Comparison of ENCODE assay signal across 10 cellular contexts in the genomic region with DNA sequence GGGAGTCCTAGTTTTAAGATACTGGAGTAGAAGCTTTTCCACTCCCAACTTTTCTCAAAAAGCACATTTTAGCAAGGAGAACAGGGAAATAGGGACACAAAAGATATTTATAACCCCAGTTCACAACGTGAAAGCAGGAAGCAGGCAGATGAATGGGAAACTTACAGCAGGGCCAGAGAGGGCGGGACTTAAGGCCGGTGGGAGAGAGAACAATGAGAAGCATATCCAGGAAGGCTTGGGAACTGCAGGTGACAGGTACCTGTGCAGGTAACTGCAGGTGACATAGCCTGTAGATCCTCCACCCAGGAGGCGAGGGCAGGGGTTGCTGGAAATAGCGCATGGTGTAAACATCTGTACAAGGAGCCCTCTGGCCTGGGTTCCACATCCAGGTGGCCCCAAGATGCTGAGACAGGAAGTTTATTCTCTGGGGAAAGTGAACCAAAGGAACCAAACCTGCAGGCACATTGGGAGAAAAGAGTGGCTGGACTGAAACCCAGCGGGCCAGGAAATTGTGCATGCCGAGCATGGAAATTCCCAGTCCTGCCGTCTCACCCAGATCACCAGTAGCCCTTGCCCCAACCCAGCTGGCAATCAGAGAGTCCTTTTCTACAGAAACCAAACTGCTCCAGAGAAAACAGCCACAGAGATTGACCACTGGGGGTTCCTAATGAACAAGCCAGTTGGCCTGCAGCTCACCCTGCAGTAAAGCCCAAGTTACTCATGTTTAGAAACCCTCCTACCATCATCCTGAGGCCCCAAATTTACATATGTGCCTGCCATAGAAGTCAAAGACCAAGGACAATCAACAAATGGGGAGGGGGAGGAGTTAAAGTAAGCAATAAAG. TPM values are rescaled to one million over a fixed set of nuclear protein-coding genes. Genes with fewer than 3 reads are reported as not detected.
DNase-seq lines count a peak whose midpoint lies in the region; ATAC-seq and TF ChIP-seq lines count a peak whose summit lies in the region.
"Had no signal": no experiment of that assay in that cellular context is flagged by ENCODE, and none has a peak within 500 bp of the region (broad histone marks: within the 10 kb centered on the region; RNA-seq: fewer than 3 reads in every experiment).

No MANE protein-coding gene starts in this region.

- H3K27ac ChIP-seq in foreskin keratinocyte (no peak overlapping the region), tibial artery (peak overlapping the region; percentile 16 to 49), dorsolateral prefrontal cortex (no peak overlapping the region)

- H3K9me3 Mint-ChIP-seq in activated T-cell treated with anti-CD3 and anti-CD28 coated beads, Interleukin-2, amount 50 U/mL, for 72 hours: peaks cover 4% of the 10 kb centered on the region in 2 donors
- H3K9me3 Mint-ChIP-seq in activated T-cell treated with anti-CD3 and anti-CD28 coated beads, Interleukin-2, amount 50 U/mL, for 4 hours: no peaks in the 10 kb centered on the region

- peaks cover 9 to 16% of the 10 kb centered on the region in 2 donors for H3K36me3 Mint-ChIP-seq in activated T-cell treated with anti-CD3 and anti-CD28 coated beads, Interleukin-2, amount 50 U/mL, for 72 hours (ENCODE audit: insufficient read depth in 2 of 2)
- no peaks in the 10 kb centered on the region for H3K36me3 Mint-ChIP-seq in activated T-cell treated with anti-CD3 and anti-CD28 coated beads, Interleukin-2, amount 50 U/mL, for 4 hours (ENCODE audit: insufficient read depth)

- no peaks in the 10 kb centered on the region for H3K27me3 Mint-ChIP-seq in activated T-cell treated with anti-CD3 and anti-CD28 coated beads, Interleukin-2, amount 50 U/mL, for 72 hours (ENCODE audit: low read depth)
- no peaks in the 10 kb centered on the region for H3K27me3 Mint-ChIP-seq in activated T-cell treated with anti-CD3 and anti-CD28 coated beads, Interleukin-2, amount 50 U/mL, for 4 hours (ENCODE audit: low read depth)

- H3K4me3 ChIP-seq in tibial artery (no peak overlapping the region), BE2C (ENCODE audit: low read depth, low read length) (no peak overlapping the region), dorsolateral prefrontal cortex (no peak overlapping the region)

- no peak for TF ChIP-seq CTCF in foreskin keratinocyte (conservative IDR thresholded peaks at IDR 0.05)
- TF ChIP-seq CTCF in tibial artery (IDR thresholded peaks at IDR 0.05): no peak
- TF ChIP-seq CTCF in BE2C (IDR thresholded peaks at IDR 0.05; ENCODE audit: low read depth, low read length): no peak
- TF ChIP-seq CTCF in dorsolateral prefrontal cortex (IDR thresholded peaks at IDR 0.05 in 54 of 56, conservative IDR thresholded peaks at IDR 0.05 in 2 of 56; ENCODE audit: low read depth in 1 of 56, partially characterized antibody in 56 of 56): no peak

- intact Hi-C loops in tibial artery (cut with DNase I; ENCODE audit: low total_unique reads): no loop called here
- intact Hi-C loops in dorsolateral prefrontal cortex (cut with DNase I): no loop called here

- no peak for ATAC-seq in activated T-cell treated with anti-CD3 and anti-CD28 coated beads, Interleukin-2, amount 50 U/mL, for 72 hours (replicated peaks in 1 of 2)
- ATAC-seq in activated T-cell treated with anti-CD3 and anti-CD28 coated beads, Interleukin-2, amount 50 U/mL, for 4 hours: no peak
- peak; percentile 38 for ATAC-seq in foreskin keratinocyte

- H3K36me3 ChIP-seq in tibial artery (no peaks in the 10 kb centered on the region), BE2C (no peaks in the 10 kb centered on the region)

- peaks cover 3% of the 10 kb centered on the region for H3K4me1 ChIP-seq in foreskin keratinocyte
- peaks cover 0 to 35% (median 22%) of the 10 kb centered on the region in 4 donors for H3K4me1 ChIP-seq in tibial artery
- peaks cover 4% of the 10 kb centered on the region for H3K4me1 ChIP-seq in BE2C

- H3K4me1 Mint-ChIP-seq in activated T-cell treated with anti-CD3 and anti-CD28 coated beads, Interleukin-2, amount 50 U/mL, for 72 hours (ENCODE audit: low read depth): peaks cover 99% of the 10 kb centered on the region
- H3K4me1 Mint-ChIP-seq in activated T-cell treated with anti-CD3 and anti-CD28 coated beads, Interleukin-2, amount 50 U/mL, for 4 hours (ENCODE audit: low read depth): peaks cover 87% of the 10 kb centered on the region

- H3K27ac Mint-ChIP-seq in activated T-cell treated with anti-CD3 and anti-CD28 coated beads, Interleukin-2, amount 50 U/mL, for 72 hours: peak overlapping the region; percentile 6

- H3K9me3 ChIP-seq in tibial artery (no peaks in the 10 kb centered on the region), BE2C (no peaks in the 10 kb centered on the region)

- DNase-seq in activated T-cell treated with anti-CD3 and anti-CD28 coated beads, Interleukin-2, amount 50 U/mL, for 72 hours: peak in 1 of 2 donors; percentile 28
- no peak for DNase-seq in activated T-cell treated with anti-CD3 and anti-CD28 coated beads, Interleukin-2, amount 50 U/mL, for 4 hours
- DNase-seq in NCI-H774 (lab: John Stamatoyannopoulos, UW) (peak; percentile 3), foreskin keratinocyte (no peak), tibial artery (no peak), NK-92 (lab: John Stamatoyannopoulos, UW; ENCODE audit: unreplicated experiment) (no peak), BE2C (no peak), dorsolateral prefrontal cortex (no peak)
- DNase-seq: activated CD4-positive, CD25-positive, alpha-beta regulatory T cell treated with anti-CD3 and anti-CD28 coated beads, Interleukin-2, amount 50 U/mL, for 72 hours had no signal

- H3K27me3 ChIP-seq in foreskin keratinocyte (no peaks in the 10 kb centered on the region), tibial artery (no peaks in the 10 kb centered on the region), BE2C (no peaks in the 10 kb centered on the region), dorsolateral prefrontal cortex (peaks cover 0 to 19% (median 0%) of the 10 kb centered on the region in 45 donors)

- H3K4me3 Mint-ChIP-seq in activated T-cell treated with anti-CD3 and anti-CD28 coated beads, Interleukin-2, amount 50 U/mL, for 72 hours: peak overlapping the region; percentile 43 to 67
- no peak overlapping the region for H3K4me3 Mint-ChIP-seq in activated T-cell treated with anti-CD3 and anti-CD28 coated beads, Interleukin-2, amount 50 U/mL, for 4 hours

RNA-seq across cellular contexts. Expression of a gene that starts 24.3 kb away (rescaled TPM):
- total RNA-seq in activated T-cell treated with anti-CD3 and anti-CD28 coated beads, Interleukin-2, amount 50 U/mL, for 72 hours: 10 to 100 TPM; 12.0 to 17.3 TPM
- total RNA-seq in activated T-cell treated with anti-CD3 and anti-CD28 coated beads, Interleukin-2, amount 50 U/mL, for 4 hours: 10 to 100 TPM; 19.2 to 33.2 (median 19.4) TPM
- 0.03 TPM in 1 of 2 replicates, not detected in the other for total RNA-seq in foreskin keratinocyte
- not detected in 2 replicates for polyA plus RNA-seq in foreskin keratinocyte
- polyA plus RNA-seq in BE2C (2012; ENCODE audit: insufficient read depth, insufficient read length, low read depth): 1.7 TPM
- total RNA-seq in dorsolateral prefrontal cortex: 1 to 10 TPM in 92 of 120 experiments, under 1 TPM in 28; 0.33 to 9.0 (median 1.7) TPM

RNA-seq across cellular contexts. Expression of a gene that starts 48.7 kb away (rescaled TPM):
- total RNA-seq in activated T-cell treated with anti-CD3 and anti-CD28 coated beads, Interleukin-2, amount 50 U/mL, for 72 hours: under 1 TPM in 1 of 2 donors, not detected in 1; 0.36 TPM
- under 1 TPM; 0.38 to 0.48 (median 0.47) TPM for total RNA-seq in activated T-cell treated with anti-CD3 and anti-CD28 coated beads, Interleukin-2, amount 50 U/mL, for 4 hours
- 0.63 and 0.65 TPM in 2 replicates for total RNA-seq in foreskin keratinocyte
- 0.54 and 0.55 TPM in 2 replicates for polyA plus RNA-seq in foreskin keratinocyte
- not detected for polyA plus RNA-seq in BE2C (2012; ENCODE audit: insufficient read depth, insufficient read length, low read depth)
- 10 to 100 TPM in 1 of 120 experiments, 1 to 10 TPM in 90, under 1 TPM in 20, not detected in 9; 0.32 to 12.5 (median 1.8) TPM for total RNA-seq in dorsolateral prefrontal cortex
- total RNA-seq: HT1080 had no signal

Comparison
In these comparisons a context has a peak if more than half of its experiments do, and no peak if none do; other contexts are left out.
1. H3K27ac ChIP-seq: peak in tibial artery (2 of 2); none in foreskin keratinocyte (single experiment) and dorsolateral prefrontal cortex (0 of 59).